Comparison of ENCODE assay signal across 17 cellular contexts in genomic region chr11:78262710-78263109, GRCh38.
"Had no signal": no experiment of that assay in that cellular context is flagged by ENCODE, and none has a peak within 500 bp of the region (broad histone marks: within the 10 kb centered on the region; RNA-seq: fewer than 3 reads in every experiment).

No MANE protein-coding gene starts in this region.

- H3K9me3 ChIP-seq: body of pancreas, tibial nerve, vagina had no signal

- H3K27ac ChIP-seq: body of pancreas, tibial nerve, vagina, VCaP had no signal

- DNase-seq: activated CD4-positive, alpha-beta T cell treated with anti-CD3 and anti-CD28 coated beads, Interleukin-2, amount 50 U/mL, for 4 hours; activated naive CD4-positive, alpha-beta T cell; activated naive CD8-positive, alpha-beta T cell treated with anti-CD3 and anti-CD28 coated beads for 36 hours; body of pancreas; caudate nucleus; dorsolateral prefrontal cortex; foreskin melanocyte; natural killer cell; nucleus accumbens; posterior cingulate gyrus; retina; stimulated activated CD4-positive, alpha-beta T cell treated with anti-CD3 and anti-CD28 coated beads, Interleukin-2, amount 100 ng/mL, for 24 hours; stimulated activated naive CD8-positive, alpha-beta T cell treated with anti-CD3 and anti-CD28 coated beads, Interleukin-15, Interleukin-2, amounts not matched to agents 100 U/mL and 50 U/mL, for 24 hours; T-helper 2 cell had no signal

- H3K4me3 ChIP-seq: body of pancreas, dorsolateral prefrontal cortex, tibial nerve, vagina had no signal

- H3K36me3 ChIP-seq: tibial nerve, vagina had no signal

- H3K4me1 ChIP-seq: body of pancreas had no signal

- H3K27me3 ChIP-seq: body of pancreas, dorsolateral prefrontal cortex, tibial nerve, vagina had no signal
